In genomic region chr17:57085448-57086068, GRCh38 we compare ENCODE assay signal across 1 cellular context.
TF ChIP-seq lines count a peak whose summit lies in the region.

No MANE protein-coding gene starts in this region.

TF ChIP-seq in HepG2, 621 proteins besides CTCF, POLR2A, EP300 and RAD21 (continued from another document and continues in another):
- peak; percentile 93 for TF ChIP-seq ARID5B (CRISPR knock-in tag; IDR thresholded peaks at IDR 0.05)
- TF ChIP-seq ATF3 (CRISPR knock-in tag; IDR thresholded peaks at IDR 0.05): peak; percentile 13; the same call in 1 of the 2 replicates
- no peak for TF ChIP-seq CENPX (CRISPR knock-in tag; IDR thresholded peaks at IDR 0.05)
- TF ChIP-seq ZNF460 (CRISPR knock-in tag; IDR thresholded peaks at IDR 0.05; ENCODE audit: borderline replicate concordance): no peak; the same call in 1 of the 2 replicates
- TF ChIP-seq ZNF550 (CRISPR knock-in tag; IDR thresholded peaks at IDR 0.05; ENCODE audit: borderline replicate concordance): no peak
- peak; percentile 89 for TF ChIP-seq HOXA3 (CRISPR knock-in tag; IDR thresholded peaks at IDR 0.05)
- TF ChIP-seq ZNF841 (CRISPR knock-in tag; IDR thresholded peaks at IDR 0.05; ENCODE audit: borderline replicate concordance): no peak
- TF ChIP-seq ATF7-NPFF (CRISPR knock-in tag; IDR thresholded peaks at IDR 0.05; ENCODE audit: low read depth): no peak; the same call in 1 of the 2 replicates
- TF ChIP-seq SNAI1 (CRISPR knock-in tag; IDR thresholded peaks at IDR 0.05; ENCODE audit: borderline replicate concordance): peak; percentile 98
- TF ChIP-seq CREB3 (CRISPR knock-in tag; IDR thresholded peaks at IDR 0.05): 0 out of 2 replicates have a peak, but pooled peaks have one; percentile 7
- TF ChIP-seq TCF7L2 (IDR thresholded peaks at IDR 0.05; ENCODE audit: low read depth, low read length): no peak
- no peak for TF ChIP-seq NFE2L1 (CRISPR knock-in tag; IDR thresholded peaks at IDR 0.05; ENCODE audit: borderline replicate concordance)
- TF ChIP-seq CREBL2 (CRISPR knock-in tag; IDR thresholded peaks at IDR 0.05; ENCODE audit: borderline replicate concordance): no peak; the same call in 1 of the 2 replicates
- TF ChIP-seq GZF1 (CRISPR knock-in tag; IDR thresholded peaks at IDR 0.05): 0 out of 2 replicates have a peak, but pooled peaks have one; percentile 32
- peak; percentile 71 for TF ChIP-seq HNRNPLL (IDR thresholded peaks at IDR 0.05; ENCODE audit: low read depth, low read length, poor library complexity, severe bottlenecking)
- TF ChIP-seq MLXIP (CRISPR knock-in tag; IDR thresholded peaks at IDR 0.05; ENCODE audit: borderline replicate concordance): peak; percentile 73; the same call in 1 of the 2 replicates
- TF ChIP-seq KDM5B (CRISPR knock-in tag; IDR thresholded peaks at IDR 0.05; ENCODE audit: borderline replicate concordance): peak; percentile 99
- TF ChIP-seq HIVEP1 (CRISPR knock-in tag; IDR thresholded peaks at IDR 0.05): peak; percentile 97
- peak; percentile 92 to 93 for TF ChIP-seq NR2F1 (CRISPR knock-in tag; IDR thresholded peaks at IDR 0.05)
- peak; percentile 89 for TF ChIP-seq BCL6 (CRISPR knock-in tag; IDR thresholded peaks at IDR 0.05)
- no peak for TF ChIP-seq ZFP62 (CRISPR knock-in tag; IDR thresholded peaks at IDR 0.05)
- TF ChIP-seq SRY (CRISPR knock-in tag; IDR thresholded peaks at IDR 0.05): peak; percentile 56
- peak; percentile 86; the same call in 1 of the 2 replicates for TF ChIP-seq ZNF317 (CRISPR knock-in tag; IDR thresholded peaks at IDR 0.05)
- peak; percentile 61; the same call in 1 of the 2 replicates for TF ChIP-seq ZNF574 (CRISPR knock-in tag; IDR thresholded peaks at IDR 0.05)
- no peak for TF ChIP-seq SRF (IDR thresholded peaks at IDR 0.05; ENCODE audit: low read depth, low read length)
- no peak for TF ChIP-seq KLF9 (CRISPR knock-in tag; IDR thresholded peaks at IDR 0.05; ENCODE audit: low read depth)
- TF ChIP-seq ZNF383 (CRISPR knock-in tag; IDR thresholded peaks at IDR 0.05; ENCODE audit: borderline replicate concordance): no peak
- TF ChIP-seq ZUFSP (CRISPR knock-in tag; IDR thresholded peaks at IDR 0.05; ENCODE audit: borderline replicate concordance): no peak
- TF ChIP-seq AKNA (CRISPR knock-in tag; IDR thresholded peaks at IDR 0.05; ENCODE audit: borderline replicate concordance): no peak; the same call in 1 of the 2 replicates
- TF ChIP-seq ZBTB2 (CRISPR knock-in tag; IDR thresholded peaks at IDR 0.05; ENCODE audit: low read depth): no peak
- TF ChIP-seq HMGA1 (CRISPR knock-in tag; conservative IDR thresholded peaks at IDR 0.05): no peak
